Comparison of ENCODE assay signal across 21 cellular contexts in the genomic region with DNA sequence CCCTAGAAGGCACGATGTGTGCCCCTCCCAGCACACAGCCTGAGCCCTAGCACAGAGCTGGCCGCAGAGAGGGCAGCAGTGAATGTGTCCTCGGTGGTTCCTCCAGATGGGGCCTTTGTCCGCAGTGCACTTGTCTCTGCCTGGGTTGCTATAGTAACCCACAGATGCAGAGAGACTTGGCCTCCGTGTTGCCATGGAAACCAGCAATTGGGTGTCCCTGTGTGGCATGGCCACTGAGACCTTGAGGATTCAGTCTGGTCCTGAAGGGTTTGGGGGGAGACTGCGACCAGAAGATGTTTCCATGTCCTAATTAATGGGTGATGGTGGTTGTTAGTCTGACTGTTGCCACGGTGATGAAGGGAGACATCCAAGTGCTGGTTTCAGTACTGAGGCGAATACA. TPM values are rescaled to one million over a fixed set of nuclear protein-coding genes. Genes with fewer than 3 reads are reported as not detected.
DNase-seq lines count a peak whose midpoint lies in the region; ATAC-seq and TF ChIP-seq lines count a peak whose summit lies in the region.
"Had no signal": no experiment of that assay in that cellular context is flagged by ENCODE, and none has a peak within 500 bp of the region (broad histone marks: within the 10 kb centered on the region; RNA-seq: fewer than 3 reads in every experiment).

No MANE protein-coding gene starts in this region.

- H3K36me3 Mint-ChIP-seq in chondrocyte (ENCODE audit: low read depth) (no peaks in the 10 kb centered on the region), neural crest cell (ENCODE audit: low read depth) (no peaks in the 10 kb centered on the region)

- peaks cover 38% of the 10 kb centered on the region for H3K27me3 Mint-ChIP-seq in chondrocyte (ENCODE audit: low read depth)
- H3K27me3 Mint-ChIP-seq in neural crest cell (ENCODE audit: low read depth), result peaks cover 12% of the 10 kb centered on the region
- peaks cover 16% of the 10 kb centered on the region for H3K27me3 Mint-ChIP-seq in stimulated activated naive CD8-positive, alpha-beta T cell treated with anti-CD3 and anti-CD28 coated beads, Interleukin-15, amount 100 ng/mL, for 72 hours

- 52 to 53% methylated on average over 6 to 8 of the region's 8 CpGs for WGBS in body of pancreas, 2 donors

- no peak overlapping the region for H3K4me3 ChIP-seq in mucosa of descending colon
- H3K4me3 ChIP-seq in body of pancreas, result no peak overlapping the region
- H3K4me3 ChIP-seq: skin epidermis had no signal

- TF ChIP-seq CTCF in chondrocyte (IDR thresholded peaks at IDR 0.05), result no peak
- TF ChIP-seq CTCF in neural crest cell (conservative IDR thresholded peaks at IDR 0.05), result no peak
- no peak for TF ChIP-seq CTCF in mucosa of descending colon (IDR thresholded peaks at IDR 0.05)
- no peak for TF ChIP-seq CTCF in body of pancreas (IDR thresholded peaks at IDR 0.05)

- peaks cover 8% of the 10 kb centered on the region for H3K4me1 Mint-ChIP-seq in chondrocyte (ENCODE audit: low read depth)
- peaks cover 18% of the 10 kb centered on the region for H3K4me1 Mint-ChIP-seq in neural crest cell
- H3K4me1 Mint-ChIP-seq in stimulated activated naive CD8-positive, alpha-beta T cell treated with anti-CD3 and anti-CD28 coated beads, Interleukin-15, amount 100 ng/mL, for 72 hours, result peaks cover 2% of the 10 kb centered on the region

- intact Hi-C loops in mucosa of descending colon (cut with DNase I, micrococcal nuclease), result loop anchor here in 1 of 2 donors (5.0 kb wide), 1 partner anchor 54 kb away; no protein-coding TSS in a partner anchor
- intact Hi-C loops in body of pancreas (cut with DNase I), result loop anchor here (5.0 kb wide), 1 partner anchor 54 kb away; no protein-coding TSS in a partner anchor

- H3K27me3 ChIP-seq in body of pancreas, result no peaks in the 10 kb centered on the region

- H3K9me3 Mint-ChIP-seq in chondrocyte (ENCODE audit: low read depth) (no peaks in the 10 kb centered on the region), neural crest cell (no peaks in the 10 kb centered on the region)
- no peaks in the 10 kb centered on the region for H3K9me3 Mint-ChIP-seq in stimulated activated naive CD8-positive, alpha-beta T cell treated with anti-CD3 and anti-CD28 coated beads, Interleukin-15, amount 100 ng/mL, for 72 hours
- H3K9me3 Mint-ChIP-seq: central memory CD8-positive, alpha-beta T cell had no signal

- DNase-seq in COR-L47 (lab: John Stamatoyannopoulos, UW) (peak; percentile 44), NCI-H1105 (lab: John Stamatoyannopoulos, UW) (peak; percentile 13), chondrocyte (ENCODE audit: low spot score) (peak; percentile 15), neural crest cell (ENCODE audit: low read depth, low spot score) (peak; percentile 49), mucosa of descending colon (no peak), GDM1 (lab: John Stamatoyannopoulos, UW) (no peak), body of pancreas (no peak)
- DNase-seq in stimulated activated naive CD8-positive, alpha-beta T cell treated with anti-CD3 and anti-CD28 coated beads, Interleukin-15, amount 100 ng/mL, for 72 hours, result no peak
- DNase-seq: activated CD4-positive, alpha-beta T cell treated with anti-CD3 and anti-CD28 coated beads for 1 hour; activated effector memory CD4-positive, alpha-beta T cell treated with anti-CD3 and anti-CD28 coated beads, Interleukin-2, amount 50 U/mL, for 16 hours; AML-193; amniotic stem cell; H7; KBM-7; MV-4-11; SHP77 treated with DMSO at 0.1 percent for 48 hours had no signal

- H3K27ac ChIP-seq in body of pancreas, result no peak overlapping the region
- H3K27ac ChIP-seq: parathyroid adenoma, skin epidermis had no signal

- H3K9me3 ChIP-seq in mucosa of descending colon (no peaks in the 10 kb centered on the region), body of pancreas (no peaks in the 10 kb centered on the region)

- H3K4me3 Mint-ChIP-seq in chondrocyte (ENCODE audit: unreplicated experiment) (no peak overlapping the region), neural crest cell (no peak overlapping the region)
- no peak overlapping the region for H3K4me3 Mint-ChIP-seq in stimulated activated naive CD8-positive, alpha-beta T cell treated with anti-CD3 and anti-CD28 coated beads, Interleukin-15, amount 100 ng/mL, for 72 hours
- H3K4me3 Mint-ChIP-seq: central memory CD8-positive, alpha-beta T cell had no signal

- no peak for ATAC-seq in mucosa of descending colon
- ATAC-seq in stimulated activated naive CD8-positive, alpha-beta T cell treated with anti-CD3 and anti-CD28 coated beads, Interleukin-15, amount 100 ng/mL, for 72 hours, result no peak
- no peak for ATAC-seq in body of pancreas
- ATAC-seq: left colon had no signal

- no peaks in the 10 kb centered on the region for H3K4me1 ChIP-seq in mucosa of descending colon (ENCODE audit: low read depth)
- peaks cover 1% of the 10 kb centered on the region for H3K4me1 ChIP-seq in body of pancreas

- H3K27ac Mint-ChIP-seq in chondrocyte (ENCODE audit: unreplicated experiment) (no peak overlapping the region), neural crest cell (ENCODE audit: unreplicated experiment) (peak overlapping the region; percentile 82)
- no peak overlapping the region for H3K27ac Mint-ChIP-seq in stimulated activated naive CD8-positive, alpha-beta T cell treated with anti-CD3 and anti-CD28 coated beads, Interleukin-15, amount 100 ng/mL, for 72 hours

- TF ChIP-seq POLR2A in body of pancreas (IDR thresholded peaks at IDR 0.05), result no peak

- H3K36me3 ChIP-seq in mucosa of descending colon (ENCODE audit: low read depth) (no peaks in the 10 kb centered on the region), body of pancreas (replicated peaks in 1 of 2; ENCODE audit: insufficient read depth in 1 of 2, low read depth in 2 of 2) (no peaks in the 10 kb centered on the region)

RNA-seq across cellular contexts. Expression of a gene that starts 42.6 kb away (rescaled TPM):
- total RNA-seq in chondrocyte, result 14.1 to 17.2 TPM (median 14.3 TPM) in 3 replicates
- total RNA-seq in neural crest cell, result 23.7 and 26.1 TPM in 2 replicates
- total RNA-seq in mucosa of descending colon, result 10 to 100 TPM in 1 of 3 donors, 1 to 10 TPM in 1, under 1 TPM in 1; 0.58 to 10.4 (median 1.8) TPM
- total RNA-seq in body of pancreas, result 1 to 10 TPM; 2.9 to 8.6 TPM
- total RNA-seq: OCI-LY7 had no signal

RNA-seq across cellular contexts. Expression of a gene that starts 51.3 kb away (rescaled TPM):
- 208 to 225 TPM (median 219 TPM) in 3 replicates for total RNA-seq in chondrocyte
- 317 and 324 TPM in 2 replicates for total RNA-seq in neural crest cell
- 100 to 1,000 TPM; 207 to 228 (median 218) TPM for total RNA-seq in mucosa of descending colon
- total RNA-seq in body of pancreas, result 100 to 1,000 TPM; 138 to 153 TPM

Comparison
In these comparisons a context has a peak if more than half of its experiments do, and no peak if none do; other contexts are left out.
1. DNase-seq: peak in COR-L47 (single experiment), NCI-H1105 (single experiment), chondrocyte (single experiment) and neural crest cell (single experiment); none in mucosa of descending colon (0 of 3), stimulated activated naive CD8-positive, alpha-beta T cell treated with anti-CD3 and anti-CD28 coated beads, Interleukin-15, amount 100 ng/mL, for 72 hours (0 of 2), GDM1 (single experiment) and body of pancreas (0 of 4).